In genomic region chr2:150357770-150358467, GRCh38 we compare ENCODE assay signal across 12 cellular contexts.
DNase-seq lines count a peak whose midpoint lies in the region; ATAC-seq and TF ChIP-seq lines count a peak whose summit lies in the region.
"Had no signal": no experiment of that assay in that cellular context is flagged by ENCODE, and none has a peak within 500 bp of the region (broad histone marks: within the 10 kb centered on the region; RNA-seq: fewer than 3 reads in every experiment).

No MANE protein-coding gene starts in this region.

- H3K4me1 ChIP-seq in IMR-90 (ENCODE audit: control insufficient read depth, insufficient read depth, low read length) (no peaks in the 10 kb centered on the region), liver (ENCODE audit: control insufficient read depth in 4 of 4, insufficient read depth in 4 of 4, low read length in 3 of 4) (peaks cover 0 to 18% (median 9%) of the 10 kb centered on the region in 4 donors)

- H3K4ac ChIP-seq in IMR-90 (ENCODE audit: low read depth, low read length), result no peak overlapping the region

- intact Hi-C loops in IMR-90 (cut with micrococcal nuclease), result loop anchor here (10.0 kb wide), 1 partner anchor 363 kb away; no protein-coding TSS in a partner anchor

- no peaks in the 10 kb centered on the region for H4K20me1 ChIP-seq in IMR-90 (ENCODE audit: insufficient read depth, low read length)

- ATAC-seq in GM19025 (IDR thresholded peaks at IDR 0.05; ENCODE audit: low read depth, unreplicated experiment), result peak; percentile 93
- ATAC-seq in HG02870 (IDR thresholded peaks at IDR 0.05; ENCODE audit: unreplicated experiment), result peak; percentile 70
- no peak for ATAC-seq in IMR-90 (ENCODE audit: low read depth)
- no peak for ATAC-seq in activated CD4-positive, CD25-positive, alpha-beta regulatory T cell treated with anti-CD3 and anti-CD28 coated beads, Interleukin-2, amount 50 U/mL, for 24 hours

- no peak overlapping the region for H3K56ac ChIP-seq in IMR-90 (ENCODE audit: extremely low read depth, insufficient read depth, low read length)

- in situ Hi-C loops in IMR-90 (cut with MboI; ENCODE audit: low sequenced_read_pairs), result no loop called here

- CTCF ChIA-PET in IMR-90 (lab: Yijun Ruan, JAX), result no interaction called here

- no peaks in the 10 kb centered on the region for H3K79me1 ChIP-seq in IMR-90 (ENCODE audit: low read depth in 1 of 2, low read length in 2 of 2)

- H3K9ac ChIP-seq in IMR-90 (ENCODE audit: low read depth, low read length) (no peak overlapping the region), liver (ENCODE audit: low read depth in 1 of 2, low read length in 2 of 2) (no peak overlapping the region)

- dilution Hi-C loops in IMR-90 (cut with HindIII; ENCODE audit: low sequenced_read_pairs, unreplicated experiment), result no loop called here

- no peak overlapping the region for H2AK9ac ChIP-seq in IMR-90 (replicated peaks; ENCODE audit: low read depth, low read length, poor library complexity)

- DNase-seq in IMR-90 (peak; percentile 15), NCI-H1417 treated with DMSO at 0.1 percent for 48 hours (lab: John Stamatoyannopoulos, UW) (no peak), SW480 (ENCODE audit: low spot score) (no peak), mesenteric fat pad (ENCODE audit: low spot score) (no peak)
- DNase-seq: activated CD8-positive, alpha-beta memory T cell treated with anti-CD3 and anti-CD28 coated beads, Interleukin-2, amount 50 U/mL, for 48 hours; NCI-H526; stimulated activated naive B cell treated with anti-CD40 and anti-IgM and Interleukin-4, amounts not matched to agents 10 μg/mL and 1 μg/mL and 100 μg/mL, for 72 hours had no signal

- H3K9me1 ChIP-seq in IMR-90 (ENCODE audit: insufficient read depth, low read length), result no peaks in the 10 kb centered on the region

- H2AFZ ChIP-seq in IMR-90 (replicated peaks; ENCODE audit: low read length, poor library complexity), result no peak overlapping the region

- TF ChIP-seq RAD21 in IMR-90 (IDR thresholded peaks at IDR 0.05; ENCODE audit: low read length), result no peak
- peak; percentile 47 to 62 for TF ChIP-seq RAD21 in liver (IDR thresholded peaks at IDR 0.05)

- H2AK5ac ChIP-seq in IMR-90 (ENCODE audit: low read depth, low read length), result no peak overlapping the region

- no peak overlapping the region for H4K5ac ChIP-seq in IMR-90 (ENCODE audit: low read depth, low read length)

- H2BK120ac ChIP-seq in IMR-90 (ENCODE audit: low read depth, low read length), result no peak overlapping the region

- no peaks in the 10 kb centered on the region for H3K36me3 ChIP-seq in IMR-90 (ENCODE audit: control insufficient read depth, insufficient read depth, low read length)
- H3K36me3 ChIP-seq in liver (ENCODE audit: control insufficient read depth in 4 of 4, insufficient read depth in 3 of 4, low read depth in 1 of 4, low read length in 3 of 4), result no peaks in the 10 kb centered on the region
- H3K36me3 ChIP-seq: cardiac muscle cell had no signal

- no peak overlapping the region for H4K91ac ChIP-seq in IMR-90 (ENCODE audit: insufficient read depth, low read depth, low read length)

- POLR2A ChIA-PET in IMR-90 (lab: Charles Lee; ENCODE audit: unreplicated experiment), result no interaction called here

- H2BK15ac ChIP-seq in IMR-90 (ENCODE audit: low read depth, low read length), result no peak overlapping the region

- TF ChIP-seq POLR2A in IMR-90 (IDR thresholded peaks at IDR 0.05; ENCODE audit: low read depth, low read length), result no peak

- TF ChIP-seq CTCF in IMR-90 (conservative IDR thresholded peaks at IDR 0.05; ENCODE audit: low read depth, low read length), result no peak
- no peak for TF ChIP-seq CTCF in liver (IDR thresholded peaks at IDR 0.05; ENCODE audit: low read depth, low read length, missing input control)

- H2BK5ac ChIP-seq in IMR-90 (ENCODE audit: low read depth, low read length, poor library complexity, severe bottlenecking), result no peak overlapping the region

- BruUV-seq in IMR-90 (replicated peaks; lab: Mats Ljungman, UMichigan), result no TSS peak

- H3K18ac ChIP-seq in IMR-90 (ENCODE audit: low read depth, low read length), result no peak overlapping the region

- H3K4me2 ChIP-seq in IMR-90 (ENCODE audit: low read depth, low read length), result no peak overlapping the region

- no peak overlapping the region for H4K8ac ChIP-seq in IMR-90 (ENCODE audit: low read depth in 2 of 2, low read length in 2 of 2)

- H3K4me3 ChIP-seq in IMR-90 (ENCODE audit: insufficient read depth, low read depth, low read length), result no peak overlapping the region
- H3K4me3 ChIP-seq in liver (ENCODE audit: low read depth in 1 of 3, low read length in 3 of 3), result no peak overlapping the region
- H3K4me3 ChIP-seq: cardiac muscle cell had no signal

- H2BK20ac ChIP-seq in IMR-90 (ENCODE audit: low read depth, low read length), result no peak overlapping the region

- H3K27ac ChIP-seq in IMR-90 (ENCODE audit: insufficient read depth, low read length) (no peak overlapping the region), liver (ENCODE audit: low read depth in 1 of 2, low read length in 2 of 2) (peak overlapping the region; percentile 40 to 42)
- H3K27ac ChIP-seq: cardiac muscle cell had no signal

- no peak overlapping the region for H3K23ac ChIP-seq in IMR-90 (ENCODE audit: low read depth, low read length)

- no peak overlapping the region for H3K14ac ChIP-seq in IMR-90 (replicated peaks; ENCODE audit: low read depth, low read length)

- WGBS in IMR-90 (ENCODE audit: extremely low coverage in 2 of 2, insufficient read length in 1 of 2), 2 experiments, result no CpG with 5 or more reads among the region's 2 CpGs
- 27% methylated on average over 2 of the region's 2 CpGs for WGBS in liver

- H3K27me3 ChIP-seq in IMR-90 (ENCODE audit: control insufficient read depth, insufficient read depth, low read length), result no peaks in the 10 kb centered on the region
- no peaks in the 10 kb centered on the region for H3K27me3 ChIP-seq in liver (ENCODE audit: control insufficient read depth in 4 of 4, insufficient read depth in 4 of 4, low read length in 3 of 4)
- H3K27me3 ChIP-seq: cardiac muscle cell had no signal

- H3K9me3 ChIP-seq in IMR-90 (ENCODE audit: control insufficient read depth, insufficient read depth, low read length) (no peaks in the 10 kb centered on the region), liver (ENCODE audit: control insufficient read depth in 4 of 4, low read length in 3 of 4) (no peaks in the 10 kb centered on the region)

TF ChIP-seq in IMR-90, 13 proteins besides CTCF, POLR2A, EP300 and RAD21:
- TF ChIP-seq RCOR1 (IDR thresholded peaks at IDR 0.05; ENCODE audit: insufficient replicate concordance, low read length), result no peak
- no peak for TF ChIP-seq FOS (IDR thresholded peaks at IDR 0.05; ENCODE audit: low read depth, low read length)
- TF ChIP-seq ELK1 (IDR thresholded peaks at IDR 0.05; ENCODE audit: borderline replicate concordance, low read depth, low read length), result no peak
- no peak for TF ChIP-seq MAFK (IDR thresholded peaks at IDR 0.05; ENCODE audit: low read depth, low read length)
- TF ChIP-seq CEBPB (IDR thresholded peaks at IDR 0.05; ENCODE audit: low read depth, low read length), result no peak
- no peak for TF ChIP-seq CHD1 (IDR thresholded peaks at IDR 0.05; ENCODE audit: low read depth, low read length)

TF ChIP-seq in liver, 16 proteins besides CTCF, POLR2A, EP300 and RAD21 (continues in another document):
- TF ChIP-seq ZBTB33 (IDR thresholded peaks at IDR 0.05) (peak; percentile 57), MAX (IDR thresholded peaks at IDR 0.05) (peak; percentile 63), RXRA (IDR thresholded peaks at IDR 0.05) (peak; percentile 61 to 62), YY1 (IDR thresholded peaks at IDR 0.05) (peak; percentile 66), FOXA2 (IDR thresholded peaks at IDR 0.05) (peak; percentile 93), REST (IDR thresholded peaks at IDR 0.05) (no peak), NR2F2 (IDR thresholded peaks at IDR 0.05) (no peak), EGR1 (IDR thresholded peaks at IDR 0.05; ENCODE audit: low read depth in 2 of 2) (peak; percentile 41 to 60)

Comparison
In these comparisons a context has a peak if more than half of its experiments do, and no peak if none do; other contexts are left out.
1. ATAC-seq: peak in GM19025 (single experiment) and HG02870 (single experiment); none in IMR-90 (single experiment) and activated CD4-positive, CD25-positive, alpha-beta regulatory T cell treated with anti-CD3 and anti-CD28 coated beads, Interleukin-2, amount 50 U/mL, for 24 hours (0 of 2).